In genomic region chr3:188881954-188882641, GRCh38 we compare ENCODE assay signal across 1 cellular context.
TF ChIP-seq lines count a peak whose summit lies in the region.

No MANE protein-coding gene starts in this region.

TF ChIP-seq in GM23338, 12 proteins besides CTCF, POLR2A, EP300 and RAD21 (continued from another document):
- TF ChIP-seq, protein P1, sequence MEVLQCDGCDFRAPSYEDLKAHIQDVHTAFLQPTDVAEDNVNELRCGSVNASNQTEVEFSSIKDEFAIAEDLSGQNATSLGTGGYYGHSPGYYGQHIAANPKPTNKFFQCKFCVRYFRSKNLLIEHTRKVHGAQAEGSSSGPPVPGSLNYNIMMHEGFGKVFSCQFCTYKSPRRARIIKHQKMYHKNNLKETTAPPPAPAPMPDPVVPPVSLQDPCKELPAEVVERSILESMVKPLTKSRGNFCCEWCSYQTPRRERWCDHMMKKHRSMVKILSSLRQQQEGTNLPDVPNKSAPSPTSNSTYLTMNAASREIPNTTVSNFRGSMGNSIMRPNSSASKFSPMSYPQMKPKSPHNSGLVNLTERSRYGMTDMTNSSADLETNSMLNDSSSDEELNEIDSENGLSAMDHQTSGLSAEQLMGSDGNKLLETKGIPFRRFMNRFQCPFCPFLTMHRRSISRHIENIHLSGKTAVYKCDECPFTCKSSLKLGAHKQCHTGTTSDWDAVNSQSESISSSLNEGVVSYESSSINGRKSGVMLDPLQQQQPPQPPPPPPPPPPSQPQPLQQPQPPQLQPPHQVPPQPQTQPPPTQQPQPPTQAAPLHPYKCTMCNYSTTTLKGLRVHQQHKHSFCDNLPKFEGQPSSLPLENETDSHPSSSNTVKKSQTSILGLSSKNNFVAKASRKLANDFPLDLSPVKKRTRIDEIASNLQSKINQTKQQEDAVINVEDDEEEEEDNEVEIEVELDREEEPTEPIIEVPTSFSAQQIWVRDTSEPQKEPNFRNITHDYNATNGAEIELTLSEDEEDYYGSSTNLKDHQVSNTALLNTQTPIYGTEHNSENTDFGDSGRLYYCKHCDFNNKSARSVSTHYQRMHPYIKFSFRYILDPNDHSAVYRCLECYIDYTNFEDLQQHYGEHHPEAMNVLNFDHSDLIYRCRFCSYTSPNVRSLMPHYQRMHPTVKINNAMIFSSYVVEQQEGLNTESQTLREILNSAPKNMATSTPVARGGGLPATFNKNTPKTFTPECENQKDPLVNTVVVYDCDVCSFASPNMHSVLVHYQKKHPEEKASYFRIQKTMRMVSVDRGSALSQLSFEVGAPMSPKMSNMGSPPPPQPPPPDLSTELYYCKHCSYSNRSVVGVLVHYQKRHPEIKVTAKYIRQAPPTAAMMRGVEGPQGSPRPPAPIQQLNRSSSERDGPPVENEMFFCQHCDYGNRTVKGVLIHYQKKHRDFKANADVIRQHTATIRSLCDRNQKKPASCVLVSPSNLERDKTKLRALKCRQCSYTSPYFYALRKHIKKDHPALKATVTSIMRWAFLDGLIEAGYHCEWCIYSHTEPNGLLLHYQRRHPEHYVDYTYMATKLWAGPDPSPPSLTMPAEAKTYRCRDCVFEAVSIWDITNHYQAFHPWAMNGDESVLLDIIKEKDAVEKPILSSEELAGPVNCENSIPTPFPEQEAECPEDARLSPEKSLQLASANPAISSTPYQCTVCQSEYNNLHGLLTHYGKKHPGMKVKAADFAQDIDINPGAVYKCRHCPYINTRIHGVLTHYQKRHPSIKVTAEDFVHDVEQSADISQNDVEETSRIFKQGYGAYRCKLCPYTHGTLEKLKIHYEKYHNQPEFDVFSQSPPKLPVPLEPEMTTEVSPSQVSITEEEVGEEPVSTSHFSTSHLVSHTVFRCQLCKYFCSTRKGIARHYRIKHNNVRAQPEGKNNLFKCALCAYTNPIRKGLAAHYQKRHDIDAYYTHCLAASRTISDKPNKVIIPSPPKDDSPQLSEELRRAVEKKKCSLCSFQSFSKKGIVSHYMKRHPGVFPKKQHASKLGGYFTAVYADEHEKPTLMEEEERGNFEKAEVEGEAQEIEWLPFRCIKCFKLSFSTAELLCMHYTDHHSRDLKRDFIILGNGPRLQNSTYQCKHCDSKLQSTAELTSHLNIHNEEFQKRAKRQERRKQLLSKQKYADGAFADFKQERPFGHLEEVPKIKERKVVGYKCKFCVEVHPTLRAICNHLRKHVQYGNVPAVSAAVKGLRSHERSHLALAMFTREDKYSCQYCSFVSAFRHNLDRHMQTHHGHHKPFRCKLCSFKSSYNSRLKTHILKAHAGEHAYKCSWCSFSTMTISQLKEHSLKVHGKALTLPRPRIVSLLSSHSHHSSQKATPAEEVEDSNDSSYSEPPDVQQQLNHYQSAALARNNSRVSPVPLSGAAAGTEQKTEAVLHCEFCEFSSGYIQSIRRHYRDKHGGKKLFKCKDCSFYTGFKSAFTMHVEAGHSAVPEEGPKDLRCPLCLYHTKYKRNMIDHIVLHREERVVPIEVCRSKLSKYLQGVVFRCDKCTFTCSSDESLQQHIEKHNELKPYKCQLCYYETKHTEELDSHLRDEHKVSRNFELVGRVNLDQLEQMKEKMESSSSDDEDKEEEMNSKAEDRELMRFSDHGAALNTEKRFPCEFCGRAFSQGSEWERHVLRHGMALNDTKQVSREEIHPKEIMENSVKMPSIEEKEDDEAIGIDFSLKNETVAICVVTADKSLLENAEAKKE (CRISPR knock-in tag; IDR thresholded peaks at IDR 0.05), result no peak
- TF ChIP-seq JUNB (IDR thresholded peaks at IDR 0.05; ENCODE audit: unreplicated experiment) (no peak), REST (IDR thresholded peaks at IDR 0.05; ENCODE audit: unreplicated experiment) (no peak)
- TF ChIP-seq, protein P2, sequence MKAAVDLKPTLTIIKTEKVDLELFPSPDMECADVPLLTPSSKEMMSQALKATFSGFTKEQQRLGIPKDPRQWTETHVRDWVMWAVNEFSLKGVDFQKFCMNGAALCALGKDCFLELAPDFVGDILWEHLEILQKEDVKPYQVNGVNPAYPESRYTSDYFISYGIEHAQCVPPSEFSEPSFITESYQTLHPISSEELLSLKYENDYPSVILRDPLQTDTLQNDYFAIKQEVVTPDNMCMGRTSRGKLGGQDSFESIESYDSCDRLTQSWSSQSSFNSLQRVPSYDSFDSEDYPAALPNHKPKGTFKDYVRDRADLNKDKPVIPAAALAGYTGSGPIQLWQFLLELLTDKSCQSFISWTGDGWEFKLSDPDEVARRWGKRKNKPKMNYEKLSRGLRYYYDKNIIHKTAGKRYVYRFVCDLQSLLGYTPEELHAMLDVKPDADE (IDR thresholded peaks at IDR 0.05), result no peak
TF ChIP-seq in GM23338: peak in this region for 0.
